8 cellular contexts compared by ENCODE assay signal in the genomic region with DNA sequence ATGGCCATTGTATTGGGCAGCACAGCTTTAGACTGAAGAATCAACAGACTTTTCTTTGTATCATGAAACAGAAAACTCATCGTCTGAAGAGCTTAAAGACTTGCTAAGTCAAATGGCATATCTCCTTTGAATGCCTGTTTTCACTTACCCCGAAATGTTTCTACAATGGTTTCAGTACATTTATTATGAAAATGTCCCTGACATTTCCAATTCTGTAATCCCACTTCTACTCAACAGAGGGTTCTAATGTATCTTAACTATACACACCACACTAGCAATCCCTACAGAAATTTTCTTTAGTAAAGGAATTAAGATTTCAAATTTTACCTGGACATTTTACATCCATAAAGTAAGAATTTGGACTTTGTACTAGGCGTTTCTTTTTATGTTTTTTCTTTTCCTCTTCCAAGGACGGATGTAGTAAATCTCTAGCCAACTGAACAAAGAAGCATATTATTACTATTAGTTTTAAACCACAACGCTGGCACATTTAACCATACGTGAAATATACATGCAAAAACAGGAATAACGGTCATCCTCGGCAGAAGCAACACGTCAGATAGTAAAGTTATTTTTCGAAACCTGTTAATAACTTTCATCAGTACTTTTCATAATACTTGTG. TPM values are rescaled to one million over a fixed set of nuclear protein-coding genes. Genes with fewer than 3 reads are reported as not detected.
DNase-seq lines count a peak whose midpoint lies in the region; ATAC-seq, FAIRE-seq and TF ChIP-seq lines count a peak whose summit lies in the region.

No MANE protein-coding gene starts in this region.

- ATAC-seq in heart right ventricle (no peak), Right ventricle myocardium superior (ENCODE audit: poor library complexity) (no peak), HG03108 (IDR thresholded peaks at IDR 0.05; ENCODE audit: unreplicated experiment) (no peak)

- H3K9me3 ChIP-seq in heart right ventricle (no peaks in the 10 kb centered on the region), ascending aorta (no peaks in the 10 kb centered on the region)

- H3K27ac ChIP-seq in heart right ventricle (peak overlapping the region; percentile 87 to 99 (median 97)), ascending aorta (peak overlapping the region; percentile 92 to 96)

- no peak for FAIRE-seq in D721Med (lab: Jason Lieb, UNC)

- peak in 1 of 9 donors; percentile 7 for TF ChIP-seq CTCF in heart right ventricle (IDR thresholded peaks at IDR 0.05)
- peak in 1 of 3 experiments; percentile 12 for TF ChIP-seq CTCF in ascending aorta (IDR thresholded peaks at IDR 0.05)
- no peak for TF ChIP-seq CTCF in kidney epithelial cell (IDR thresholded peaks at IDR 0.05; ENCODE audit: insufficient read depth, low read length, poor library complexity, severe bottlenecking)
- TF ChIP-seq CTCF in D721Med (IDR thresholded peaks at IDR 0.05; ENCODE audit: insufficient read depth, missing control alignments): no peak

- 11 to 14% methylated on average over 10 of the region's 10 CpGs for WGBS in heart right ventricle, 2 donors

- H3K27me3 ChIP-seq in heart right ventricle (no peaks in the 10 kb centered on the region), ascending aorta (no peaks in the 10 kb centered on the region), kidney epithelial cell (ENCODE audit: control insufficient read depth, insufficient read depth, low read length) (no peaks in the 10 kb centered on the region)

- H3K36me3 ChIP-seq in heart right ventricle: peaks cover 0 to 47% (median 6%) of the 10 kb centered on the region in 9 donors
- H3K36me3 ChIP-seq in ascending aorta: peaks cover 13 to 36% of the 10 kb centered on the region in 2 donors
- H3K36me3 ChIP-seq in kidney epithelial cell (ENCODE audit: control insufficient read depth, insufficient read depth, low read length): no peaks in the 10 kb centered on the region

- H3K4me1 ChIP-seq in heart right ventricle (peaks cover 5 to 37% (median 26%) of the 10 kb centered on the region in 9 donors), ascending aorta (peaks cover 0 to 12% of the 10 kb centered on the region in 2 donors)

- intact Hi-C loops in heart right ventricle (cut with DNase I): loop anchor here in 5 of 10 donors (2.0 to 10.0 kb wide), 4 partner anchors 33 to 121 kb away; a partner anchor contains a TSS
- intact Hi-C loops in Right ventricle myocardium superior (cut with DNase I): no loop called here
- intact Hi-C loops in ascending aorta (cut with DNase I): loop anchor here (2.0 to 10.0 kb wide), 2 partner anchors 121 to 249 kb away; a partner anchor contains a TSS

- peak overlapping the region; percentile 56 to 99 (median 82) for H3K4me3 ChIP-seq in heart right ventricle
- peak overlapping the region; percentile 67 to 82 for H3K4me3 ChIP-seq in ascending aorta
- peak overlapping the region; percentile 78 for H3K4me3 ChIP-seq in kidney epithelial cell (ENCODE audit: low read depth, low read length)

- no peak for DNase-seq in heart right ventricle
- DNase-seq in Right ventricle myocardium superior: no peak
- no peak for DNase-seq in ascending aorta (ENCODE audit: low spot score in 2 of 2)
- no peak for DNase-seq in kidney epithelial cell (ENCODE audit: low read depth)
- DNase-seq in superior temporal gyrus (ENCODE audit: extremely low spot score): peak; percentile 74
- no peak for DNase-seq in D721Med (ENCODE audit: insufficient read length, low spot score)
- DNase-seq in NCI-H1694 treated with DMSO at 0.1 percent for 48 hours (lab: John Stamatoyannopoulos, UW): no peak

RNA-seq across cellular contexts. Expression of a gene that starts 1.1 kb away (rescaled TPM):
- 100 to 1,000 TPM; 117 to 177 (median 145) TPM for total RNA-seq in heart right ventricle
- 10 to 100 TPM; 70.6 to 95.0 TPM for polyA plus RNA-seq in heart right ventricle
- 179 TPM for total RNA-seq in Right ventricle myocardium superior
- total RNA-seq in ascending aorta: 16.9 TPM
- total RNA-seq in kidney epithelial cell: 150 and 186 TPM in 2 replicates

RNA-seq across cellular contexts. Expression of a gene that starts 33.2 kb away (rescaled TPM):
- 10 to 100 TPM in 4 of 10 donors, 1 to 10 TPM in 6; 6.0 to 27.7 (median 7.4) TPM for total RNA-seq in heart right ventricle
- 1 to 10 TPM; 4.4 to 4.5 TPM for polyA plus RNA-seq in heart right ventricle
- 10.0 TPM for total RNA-seq in Right ventricle myocardium superior
- 25.1 TPM for total RNA-seq in ascending aorta
- total RNA-seq in kidney epithelial cell: 21.5 and 28.9 TPM in 2 replicates

RNA-seq across cellular contexts. Expression of a gene that starts 34.5 kb away (rescaled TPM):
- total RNA-seq in heart right ventricle (10 to 100 TPM; 22.2 to 32.2 (median 24.6) TPM), Right ventricle myocardium superior (29.9 TPM), ascending aorta (4.6 TPM), kidney epithelial cell (10.7 and 11.6 TPM in 2 replicates)
- polyA plus RNA-seq in heart right ventricle: 10 to 100 TPM; 11.6 to 19.6 TPM
